Comparison of ENCODE assay signal across 29 cellular contexts in the genomic region with DNA sequence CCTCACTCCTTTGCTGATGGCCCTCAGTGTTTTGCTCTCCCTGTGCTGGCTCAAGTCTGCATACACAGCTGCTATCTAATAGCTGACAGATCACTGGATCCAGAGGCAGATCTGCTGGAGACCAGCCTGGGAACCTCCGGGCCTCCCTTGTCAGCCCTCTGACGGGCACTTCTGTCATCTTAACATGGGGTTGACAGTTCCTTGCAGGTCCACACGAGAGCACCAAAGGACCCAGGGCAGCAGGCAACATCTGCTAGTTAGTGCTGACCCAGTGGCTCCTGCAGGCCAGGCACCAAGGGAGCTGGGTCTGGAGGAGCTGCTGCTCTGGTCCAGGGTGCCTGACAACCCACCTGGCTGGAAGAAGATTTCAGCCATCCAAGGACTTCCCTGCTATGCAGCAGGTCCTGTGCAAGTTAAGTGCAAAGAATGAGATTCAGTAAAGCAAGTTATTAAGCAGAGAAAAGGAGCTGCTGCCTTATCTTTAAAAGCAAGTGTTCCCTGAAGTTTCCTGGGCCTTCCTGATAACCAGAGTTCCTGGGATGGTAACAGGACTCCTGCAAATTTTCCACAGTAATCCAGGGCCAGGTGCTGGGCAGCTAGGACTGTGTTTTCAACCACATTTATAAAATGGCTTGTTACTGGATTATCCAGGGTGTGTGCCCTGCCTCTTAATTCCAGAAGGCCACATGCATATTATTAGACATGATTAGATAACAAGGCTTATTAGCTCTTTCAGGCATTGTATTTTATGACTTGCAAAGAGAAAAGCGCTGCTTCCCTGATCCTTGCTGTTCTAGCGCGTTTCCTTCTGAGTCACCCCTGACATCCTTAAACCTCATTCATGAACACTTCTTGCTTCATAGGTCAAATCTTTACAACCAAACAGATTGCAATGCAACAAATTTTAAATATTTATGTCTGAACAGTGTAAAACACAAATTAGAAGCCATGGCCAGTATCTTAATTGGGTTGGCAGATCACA.
DNase-seq lines count a peak whose midpoint lies in the region; FAIRE-seq and TF ChIP-seq lines count a peak whose summit lies in the region.
"Had no signal": no experiment of that assay in that cellular context is flagged by ENCODE, and none has a peak within 500 bp of the region (broad histone marks: within the 10 kb centered on the region; RNA-seq: fewer than 3 reads in every experiment).

No MANE protein-coding gene starts in this region.

- no peak overlapping the region for H3K9ac ChIP-seq in H9 (ENCODE audit: extremely low read depth, insufficient read length, low read length)
- H3K9ac ChIP-seq: BLaER1 treated with 17β-estradiol and CSF1 and Interleukin-3, amounts not matched to agents 10 nM and 100 nM; parathyroid adenoma had no signal

- H3K27me3 Mint-ChIP-seq in H9 (ENCODE audit: low read depth), result no peaks in the 10 kb centered on the region
- no peaks in the 10 kb centered on the region for H3K27me3 Mint-ChIP-seq in chondrocyte (ENCODE audit: low read depth)
- H3K27me3 Mint-ChIP-seq: IgD-negative memory B cell; stimulated activated naive B cell treated with anti-CD40 and anti-IgM and Interleukin-4, amounts not matched to agents 10 μg/mL and 1 μg/mL and 100 μg/mL, for 72 hours had no signal

- no peak overlapping the region for H2BK12ac ChIP-seq in H9 (ENCODE audit: insufficient read length, low read depth, low read length)

- no peak for TF ChIP-seq POLR2A in GM12892 (IDR thresholded peaks at IDR 0.05; ENCODE audit: low read depth, low read length)

- H3K23ac ChIP-seq in H9 (ENCODE audit: insufficient read length, low read depth, low read length), result no peak overlapping the region

- H3T11ph ChIP-seq in H9 (ENCODE audit: low read length), result no peak overlapping the region

- no peak overlapping the region for H2BK120ac ChIP-seq in H9 (ENCODE audit: low read depth, low read length, poor library complexity, severe bottlenecking)

- no peak overlapping the region for H3K4ac ChIP-seq in H9 (ENCODE audit: low read depth, low read length)

- DNase-seq in ELF-1 (ENCODE audit: low read depth, low spot score) (peak; percentile 29), H9 (no peak), chondrocyte (ENCODE audit: low spot score) (no peak), iris pigment epithelial cell (ENCODE audit: low read depth) (peak; percentile 77), NCI-H2196 treated with DMSO at 0.1 percent for 48 hours (lab: John Stamatoyannopoulos, UW; ENCODE audit: unreplicated experiment) (no peak), ureter (ENCODE audit: low spot score) (no peak), OCI-M2 (lab: John Stamatoyannopoulos, UW; ENCODE audit: unreplicated experiment) (no peak), GM12892 (ENCODE audit: insufficient read length) (no peak)
- DNase-seq: activated CD8-positive, alpha-beta T cell treated with anti-CD3 and anti-CD28 coated beads, Interleukin-2, amount 10 ng/mL, durations not matched to agents 7 days and 5 days; activated effector memory CD4-positive, alpha-beta T cell treated with anti-CD3 and anti-CD28 coated beads, Interleukin-2, amount 50 U/mL, for 16 hours; activated naive CD8-positive, alpha-beta T cell treated with anti-CD3 and anti-CD28 coated beads, Interleukin-2, amount 10 ng/mL, durations not matched to agents 7 days and 5 days; central memory CD4-positive, alpha-beta T cell; COR-L47; dermis blood vessel endothelial cell; DND-41; foreskin keratinocyte; heart right ventricle; NCI-H1417; NCI-H2107; NCI-H446 treated with DMSO at 0.1 percent for 48 hours; PC-3; stimulated activated naive B cell treated with anti-CD40 and anti-IgM and Interleukin-4, amounts not matched to agents 10 μg/mL and 1 μg/mL and 100 μg/mL, for 72 hours; T-helper 2 cell; upper lobe of right lung had no signal

- H3K27ac ChIP-seq in H9 (ENCODE audit: insufficient read length, low read depth, low read length), result no peak overlapping the region
- H3K27ac ChIP-seq: BLaER1 treated with 17β-estradiol and CSF1 and Interleukin-3, amounts not matched to agents 10 nM and 100 nM; foreskin keratinocyte; heart right ventricle; parathyroid adenoma; upper lobe of right lung had no signal

- WGBS in H9 (ENCODE audit: extremely low coverage, insufficient read length, low lambda C conversion rate), result no CpG with 5 or more reads among the region's 6 CpGs

- no peak overlapping the region for H2AK5ac ChIP-seq in H9 (ENCODE audit: insufficient read length, low read length)

- H4K20me1 ChIP-seq in H9 (ENCODE audit: control insufficient read depth, insufficient read depth, insufficient read length), result no peaks in the 10 kb centered on the region

- no peak overlapping the region for H3K56ac ChIP-seq in H9 (ENCODE audit: insufficient read length, low read depth, low read length)

- no peak for FAIRE-seq in GM12892 (lab: Jason Lieb, UNC)
- FAIRE-seq: astrocyte had no signal

- no peak overlapping the region for H2AFZ ChIP-seq in H9 (ENCODE audit: low read length)
- H2AFZ ChIP-seq: parathyroid adenoma had no signal

- no peak overlapping the region for H3K14ac ChIP-seq in H9 (ENCODE audit: insufficient read depth, low read length)

- H3K4me1 ChIP-seq in H9 (ENCODE audit: insufficient read depth, low read length), result peaks cover 2% of the 10 kb centered on the region; the same call in 1 of the 2 replicates
- H3K4me1 ChIP-seq: heart right ventricle, parathyroid adenoma, upper lobe of right lung had no signal

- H2BK15ac ChIP-seq in H9 (ENCODE audit: low read depth, low read length), result no peak overlapping the region

- no peak overlapping the region for H2BK5ac ChIP-seq in H9 (ENCODE audit: insufficient read length, low read length)

- no peaks in the 10 kb centered on the region for H3K23me2 ChIP-seq in H9 (ENCODE audit: insufficient read length, low read depth, low read length, poor library complexity, severe bottlenecking)

- H4K91ac ChIP-seq in H9 (ENCODE audit: insufficient read length, low read depth, low read length), result no peak overlapping the region

- H3K9me3 ChIP-seq in H9 (ENCODE audit: control insufficient read depth, low read depth, low read length), result no peaks in the 10 kb centered on the region
- H3K9me3 ChIP-seq: heart right ventricle, upper lobe of right lung had no signal

- peaks cover 3% of the 10 kb centered on the region for H3K79me1 ChIP-seq in H9 (ENCODE audit: insufficient read depth, low read depth, low read length, poor library complexity, severe bottlenecking)

- H3K4me3 Mint-ChIP-seq in H9 (no peak overlapping the region), chondrocyte (ENCODE audit: unreplicated experiment) (no peak overlapping the region)
- H3K4me3 Mint-ChIP-seq: activated CD8-positive, alpha-beta T cell treated with anti-CD3 and anti-CD28 coated beads, Interleukin-2, amount 10 ng/mL, durations not matched to agents 7 days and 5 days; activated naive CD8-positive, alpha-beta T cell treated with anti-CD3 and anti-CD28 coated beads, Interleukin-2, amount 10 ng/mL, durations not matched to agents 7 days and 5 days; neural crest cell; stimulated activated naive B cell treated with anti-CD40 and anti-IgM and Interleukin-4, amounts not matched to agents 10 μg/mL and 1 μg/mL and 100 μg/mL, for 72 hours had no signal

- H3K36me3 Mint-ChIP-seq in H9 (ENCODE audit: insufficient read depth in 1 of 3, low read depth in 3 of 3) (peaks cover 20 to 23% (median 21%) of the 10 kb centered on the region in 3 experiments), chondrocyte (ENCODE audit: low read depth) (peaks cover 6% of the 10 kb centered on the region)
- H3K36me3 Mint-ChIP-seq: activated naive CD8-positive, alpha-beta T cell treated with anti-CD3 and anti-CD28 coated beads, Interleukin-2, amount 10 ng/mL, durations not matched to agents 7 days and 5 days had no signal

- no peak overlapping the region for H4K8ac ChIP-seq in H9 (replicated peaks; ENCODE audit: insufficient read length, low read depth, low read length)

- H3K4me1 Mint-ChIP-seq in H9, result peaks cover 16 to 23% of the 10 kb centered on the region in 2 experiments
- peaks cover 16% of the 10 kb centered on the region for H3K4me1 Mint-ChIP-seq in chondrocyte (ENCODE audit: low read depth)
- H3K4me1 Mint-ChIP-seq: activated naive CD8-positive, alpha-beta T cell treated with anti-CD3 and anti-CD28 coated beads, Interleukin-2, amount 10 ng/mL, durations not matched to agents 7 days and 5 days had no signal

- no peaks in the 10 kb centered on the region; the same call in 1 of the 2 replicates for H3K79me2 ChIP-seq in H9 (ENCODE audit: insufficient read depth, low read length)

- no peak overlapping the region for H2BK20ac ChIP-seq in H9 (ENCODE audit: low read depth, low read length, poor library complexity, severe bottlenecking)

- TF ChIP-seq CTCF in H9 (conservative IDR thresholded peaks at IDR 0.05) (0 out of 3 replicates have a peak, but pooled peaks have one; percentile 16), chondrocyte (IDR thresholded peaks at IDR 0.05) (peak; percentile 11)

- H3K9me3 Mint-ChIP-seq in H9, result peaks cover 9 to 10% of the 10 kb centered on the region in 2 experiments
- H3K9me3 Mint-ChIP-seq in chondrocyte (ENCODE audit: low read depth), result peaks cover 2% of the 10 kb centered on the region
- H3K9me3 Mint-ChIP-seq: activated naive CD8-positive, alpha-beta T cell treated with anti-CD3 and anti-CD28 coated beads, Interleukin-2, amount 10 ng/mL, durations not matched to agents 7 days and 5 days; IgD-negative memory B cell had no signal

- no peaks in the 10 kb centered on the region for H3K27me3 ChIP-seq in H9 (ENCODE audit: insufficient read depth, low read length)
- H3K27me3 ChIP-seq: BLaER1 treated with 17β-estradiol and CSF1 and Interleukin-3, amounts not matched to agents 10 nM and 100 nM; foreskin keratinocyte; heart right ventricle; upper lobe of right lung had no signal

- no peak overlapping the region for H4K5ac ChIP-seq in H9 (ENCODE audit: insufficient read length, low read depth, low read length)

- H3K4me2 ChIP-seq in H9 (ENCODE audit: insufficient read depth, insufficient read length, low read length), result no peak overlapping the region
- H3K4me2 ChIP-seq: BLaER1 treated with 17β-estradiol and CSF1 and Interleukin-3, amounts not matched to agents 10 nM and 100 nM had no signal

- H3K18ac ChIP-seq in H9 (ENCODE audit: insufficient read length, low read depth, low read length), result no peak overlapping the region

- H3K27ac Mint-ChIP-seq in H9, result no peak overlapping the region; a peak in 1 of 7 replicates
- no peak overlapping the region for H3K27ac Mint-ChIP-seq in chondrocyte (ENCODE audit: unreplicated experiment)
- H3K27ac Mint-ChIP-seq: activated CD8-positive, alpha-beta T cell treated with anti-CD3 and anti-CD28 coated beads, Interleukin-2, amount 10 ng/mL, durations not matched to agents 7 days and 5 days; activated naive CD8-positive, alpha-beta T cell treated with anti-CD3 and anti-CD28 coated beads, Interleukin-2, amount 10 ng/mL, durations not matched to agents 7 days and 5 days; IgD-negative memory B cell; stimulated activated naive B cell treated with anti-CD40 and anti-IgM and Interleukin-4, amounts not matched to agents 10 μg/mL and 1 μg/mL and 100 μg/mL, for 72 hours had no signal

Comparison
In these comparisons a context has a peak if more than half of its experiments do, and no peak if none do; other contexts are left out.
1. DNase-seq: peak in ELF-1 (single experiment) and iris pigment epithelial cell (single experiment); none in H9 (single experiment), chondrocyte (single experiment), NCI-H2196 treated with DMSO at 0.1 percent for 48 hours (single experiment), ureter (single experiment), OCI-M2 (single experiment) and GM12892 (single experiment).